24 cellular contexts compared by ENCODE assay signal in genomic region chr2:201349601-201350000, GRCh38. TPM values are rescaled to one million over a fixed set of nuclear protein-coding genes. Genes with fewer than 3 reads are reported as not detected.
"Had no signal": no experiment of that assay in that cellular context is flagged by ENCODE, and none has a peak within 500 bp of the region (broad histone marks: within the 10 kb centered on the region; RNA-seq: fewer than 3 reads in every experiment).

No MANE protein-coding gene starts in this region.

- H3K9me3 ChIP-seq: esophagus squamous epithelium, left ventricle myocardium inferior, lower lobe of right lung, pancreas, tibial nerve, upper lobe of right lung, vagina had no signal

- H3K4me2 ChIP-seq: hepatocyte, smooth muscle cell had no signal

- ATAC-seq: foreskin keratinocyte; left cardiac atrium; lower lobe of right lung; natural killer cell treated with Interleukin-12 subunit alpha and Interleukin-12 subunit beta and Interleukin-15 and Interleukin-18, amount 100 ng/mL, for 72 hours; pancreas; right cardiac atrium; stimulated activated naive CD8-positive, alpha-beta T cell treated with anti-CD3 and anti-CD28 coated beads, Interleukin-15, Interleukin-2, amounts not matched to agents 100 U/mL and 50 U/mL, for 24 hours; upper lobe of right lung had no signal

- H3K4me1 ChIP-seq: esophagus squamous epithelium, foreskin keratinocyte, pancreas, tibial nerve, upper lobe of right lung, vagina had no signal

- H3K27me3 ChIP-seq: esophagus squamous epithelium, foreskin keratinocyte, hepatocyte, pancreas, tibial nerve, upper lobe of right lung, vagina had no signal

- H3K79me2 ChIP-seq: hepatocyte had no signal

- DNase-seq: cortex of kidney; effector memory CD4-positive, alpha-beta T cell; esophagus squamous epithelium; foreskin keratinocyte; head of caudate nucleus; kidney; left cardiac atrium; left ventricle myocardium inferior; lower lobe of right lung; midbrain; occipital lobe; pancreas; stimulated activated CD4-positive, alpha-beta T cell treated with anti-CD3 and anti-CD28 coated beads, Interleukin-2, amount 100 ng/mL, for 48 hours; stimulated activated naive CD8-positive, alpha-beta T cell treated with anti-CD3 and anti-CD28 coated beads, Interleukin-15, Interleukin-2, amounts not matched to agents 100 U/mL and 50 U/mL, for 24 hours; upper lobe of right lung had no signal

- H3K4me3 ChIP-seq: esophagus squamous epithelium, hepatocyte, left ventricle myocardium inferior, lower lobe of right lung, pancreas, smooth muscle cell, tibial nerve, upper lobe of right lung, vagina had no signal

- H3K27me3 Mint-ChIP-seq: memory B cell; natural killer cell treated with Interleukin-12 subunit alpha and Interleukin-12 subunit beta and Interleukin-15 and Interleukin-18, amount 100 ng/mL, for 72 hours; progenitor cell of endocrine pancreas had no signal

- H3K4me3 Mint-ChIP-seq: memory B cell; natural killer cell treated with Interleukin-12 subunit alpha and Interleukin-12 subunit beta and Interleukin-15 and Interleukin-18, amount 100 ng/mL, for 72 hours had no signal

- H3K27ac ChIP-seq: esophagus squamous epithelium, foreskin keratinocyte, hepatocyte, left ventricle myocardium inferior, lower lobe of right lung, pancreas, tibial nerve, upper lobe of right lung, vagina had no signal

- H3K9me3 Mint-ChIP-seq: memory B cell had no signal

- H3K27ac Mint-ChIP-seq: memory B cell; natural killer cell treated with Interleukin-12 subunit alpha and Interleukin-12 subunit beta and Interleukin-15 and Interleukin-18, amount 100 ng/mL, for 72 hours; progenitor cell of endocrine pancreas had no signal

- H2AFZ ChIP-seq: hepatocyte had no signal

- H3K36me3 ChIP-seq: pancreas, upper lobe of right lung, vagina had no signal

RNA-seq across cellular contexts. Expression of gene FLACC1, which starts 7.5 kb away (rescaled TPM):
- total RNA-seq: epithelial cell of proximal tubule had no signal
- polyA plus RNA-seq: smooth muscle cell had no signal
